Comparison of ENCODE assay signal across 10 cellular contexts in genomic region chr7:23234569-23235296, GRCh38. TPM values are rescaled to one million over a fixed set of nuclear protein-coding genes. Genes with fewer than 3 reads are reported as not detected.
DNase-seq lines count a peak whose midpoint lies in the region; ATAC-seq and FAIRE-seq lines count a peak whose summit lies in the region.
"Had no signal": no experiment of that assay in that cellular context is flagged by ENCODE, and none has a peak within 500 bp of the region (broad histone marks: within the 10 kb centered on the region; RNA-seq: fewer than 3 reads in every experiment).

No MANE protein-coding gene starts in this region.

- intact Hi-C loops in cardiac septum (cut with DNase I) = no loop called here

- WGBS in small intestine, 3 donors = 34 to 59% (median 41%) methylated on average over 9 of the region's 9 CpGs

- no peaks in the 10 kb centered on the region for H3K9me3 ChIP-seq in small intestine (ENCODE audit: control insufficient read depth, low read depth)

- peak; percentile 36 for DNase-seq in GM19239 (ENCODE audit: insufficient read length, low spot score)
- DNase-seq in RPMI8226 = peak; percentile 88
- DNase-seq in small intestine = peak; percentile 23
- DNase-seq in cardiac septum (ENCODE audit: low spot score) = no peak
- DNase-seq in activated CD4-positive, alpha-beta T cell treated with anti-CD3 and anti-CD28 coated beads, Interleukin-2, amount 50 U/mL, for 4 hours = no peak
- DNase-seq in SKM-1 treated with dmso at 0.1 percent for 144 hours (lab: John Stamatoyannopoulos, UW; ENCODE audit: unreplicated experiment) = no peak
- DNase-seq: activated CD8-positive, alpha-beta memory T cell treated with anti-CD3 and anti-CD28 coated beads, Interleukin-2, amount 50 U/mL, for 48 hours; GOT3 had no signal

- no peaks in the 10 kb centered on the region for H3K27me3 ChIP-seq in small intestine (ENCODE audit: control insufficient read depth in 2 of 2, insufficient read depth in 2 of 2, low read length in 2 of 2)

- FAIRE-seq in GM19239 (lab: Jason Lieb, UNC) = peak; percentile 96
- no peak for FAIRE-seq in small intestine (lab: Jason Lieb, UNC)

- peak overlapping the region in 1 of 2 donors; percentile 7 for H3K27ac ChIP-seq in small intestine (ENCODE audit: low read depth in 1 of 2, low read length in 1 of 2)

- no peaks in the 10 kb centered on the region for H3K36me3 ChIP-seq in small intestine (ENCODE audit: control insufficient read depth in 2 of 2, insufficient read depth in 2 of 2, low read length in 2 of 2)

- H3K4me3 ChIP-seq in small intestine (ENCODE audit: low read depth in 1 of 2, low read length in 2 of 2) = peak overlapping the region in 1 of 2 donors; percentile 5

- ATAC-seq in HG02870 (IDR thresholded peaks at IDR 0.05; ENCODE audit: unreplicated experiment) = peak; percentile 98

- no peaks in the 10 kb centered on the region for H3K4me1 ChIP-seq in small intestine (ENCODE audit: control insufficient read depth in 2 of 2, insufficient read depth in 1 of 2, low read depth in 1 of 2, low read length in 1 of 2)

RNA-seq across cellular contexts. Expression of gene GPNMB, which starts 11.8 kb away (rescaled TPM):
- polyA plus RNA-seq in small intestine = 10 to 100 TPM in 2 of 3 donors, 1 to 10 TPM in 1; 1.6 to 27.0 (median 10.8) TPM
- total RNA-seq in cardiac septum = 239 TPM
- total RNA-seq: neural crest cell had no signal

RNA-seq across cellular contexts. Expression of gene NUP42, which starts 52.9 kb away (rescaled TPM):
- 10 to 100 TPM; 25.1 to 38.5 (median 26.3) TPM for polyA plus RNA-seq in small intestine
- 24.0 TPM for total RNA-seq in cardiac septum

Comparison
In these comparisons a context has a peak if more than half of its experiments do, and no peak if none do; other contexts are left out.
1. DNase-seq: peak in GM19239 (single experiment), RPMI8226 (single experiment) and small intestine (single experiment); none in cardiac septum (single experiment), activated CD4-positive, alpha-beta T cell treated with anti-CD3 and anti-CD28 coated beads, Interleukin-2, amount 50 U/mL, for 4 hours (0 of 2) and SKM-1 treated with dmso at 0.1 percent for 144 hours (single experiment).